8 cellular contexts compared by ENCODE assay signal in the genomic region with DNA sequence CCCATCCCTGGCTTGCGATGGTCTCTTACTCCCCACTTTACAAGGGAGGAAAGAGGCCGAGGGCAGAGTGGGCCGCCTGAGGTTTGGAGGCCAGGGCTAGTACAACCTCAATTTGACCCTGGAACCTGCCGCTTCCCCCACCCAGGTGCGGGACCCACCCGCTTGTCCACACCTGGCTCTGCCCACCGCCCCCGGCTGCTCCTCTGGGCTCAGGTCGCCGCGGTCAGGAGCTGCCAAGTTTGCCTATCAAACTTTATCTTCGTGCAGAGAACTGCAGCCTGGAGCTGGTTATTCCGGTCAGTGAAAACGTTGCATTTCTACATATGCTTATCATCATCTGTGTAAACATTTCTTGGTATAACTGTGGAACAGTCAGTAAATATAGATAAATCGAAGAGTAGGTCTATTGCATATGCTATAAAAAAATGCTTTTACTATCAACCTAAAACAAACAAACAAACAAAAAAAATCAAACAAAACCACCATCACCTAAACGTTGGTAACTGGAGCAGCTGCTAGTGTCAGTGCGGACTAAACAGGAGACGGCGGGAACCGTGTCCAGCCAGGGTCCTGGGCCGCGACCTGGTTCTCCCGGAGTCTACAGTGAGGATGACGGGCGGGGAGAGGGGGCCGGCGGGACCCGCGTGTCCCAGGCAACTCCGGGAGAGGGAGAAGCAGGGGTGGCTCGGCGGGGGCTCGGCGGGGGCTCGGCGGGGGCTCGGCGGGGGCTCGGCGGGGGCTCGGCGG. TPM values are rescaled to one million over a fixed set of nuclear protein-coding genes. Genes with fewer than 3 reads are reported as not detected.
DNase-seq lines count a peak whose midpoint lies in the region; ATAC-seq and TF ChIP-seq lines count a peak whose summit lies in the region.

No MANE protein-coding gene starts in this region.

- TF ChIP-seq EP300 in Ishikawa (IDR thresholded peaks at IDR 0.05; ENCODE audit: borderline replicate concordance): no peak

- peak overlapping the region; percentile 39 for H3K4me3 ChIP-seq in CD8-positive, alpha-beta memory T cell (ENCODE audit: low read length)
- H3K4me3 ChIP-seq in hepatocyte: peak overlapping the region; percentile 90
- H3K4me3 ChIP-seq in gastrocnemius medialis: peak overlapping the region; percentile 72 to 84 (median 78)

- H3K27me3 Mint-ChIP-seq in CD8-positive, alpha-beta memory T cell: peaks cover 0 to 1% of the 10 kb centered on the region in 2 donors
- no peaks in the 10 kb centered on the region for H3K27me3 Mint-ChIP-seq in activated naive CD8-positive, alpha-beta T cell treated with anti-CD3 and anti-CD28 coated beads for 36 hours

- H3K27ac Mint-ChIP-seq in CD8-positive, alpha-beta memory T cell: peak overlapping the region; percentile 84 to 98 (median 94)
- peak overlapping the region; percentile 75 for H3K27ac Mint-ChIP-seq in activated naive CD8-positive, alpha-beta T cell treated with anti-CD3 and anti-CD28 coated beads for 36 hours

- in situ Hi-C loops in gastrocnemius medialis (cut with MboI; ENCODE audit: low sequenced_read_pairs in 4 of 4): loop anchor here in 1 of 4 donors (10.0 kb wide), 1 partner anchor 51 kb away; no protein-coding TSS in a partner anchor

- ATAC-seq in gastrocnemius medialis (no peak), GM19023 (IDR thresholded peaks at IDR 0.05; ENCODE audit: unreplicated experiment) (no peak)

- peaks cover 0 to 7% (median 0%) of the 10 kb centered on the region in 3 donors for H3K36me3 Mint-ChIP-seq in CD8-positive, alpha-beta memory T cell
- peaks cover 14% of the 10 kb centered on the region for H3K36me3 Mint-ChIP-seq in activated naive CD8-positive, alpha-beta T cell treated with anti-CD3 and anti-CD28 coated beads for 36 hours

- CTCF ChIA-PET in CD8-positive, alpha-beta memory T cell (lab: Charles Lee): interaction anchor here (2.4 kb wide), 1 partner anchor 55 kb away, joined by 13 read pairs; no protein-coding TSS in a partner anchor

- H4K20me1 ChIP-seq in hepatocyte (ENCODE audit: insufficient read depth, poor library complexity, severe bottlenecking): peaks cover 9% of the 10 kb centered on the region

- H3K79me2 ChIP-seq in hepatocyte: peaks cover 34% of the 10 kb centered on the region

- no peak for DNase-seq in CD8-positive, alpha-beta memory T cell
- DNase-seq in activated naive CD8-positive, alpha-beta T cell treated with anti-CD3 and anti-CD28 coated beads for 36 hours: no peak
- DNase-seq in hepatocyte (ENCODE audit: low spot score): peak; percentile 64
- no peak for DNase-seq in gastrocnemius medialis
- no peak for DNase-seq in T1000 (lab: John Stamatoyannopoulos, UW)
- no peak for DNase-seq in NCI-H774 (lab: John Stamatoyannopoulos, UW)

- TF ChIP-seq CTCF in hepatocyte (IDR thresholded peaks at IDR 0.05; ENCODE audit: poor library complexity): no peak
- no peak for TF ChIP-seq CTCF in gastrocnemius medialis (IDR thresholded peaks at IDR 0.05 in 4 of 5, conservative IDR thresholded peaks at IDR 0.05 in 1 of 5)

- no peaks in the 10 kb centered on the region for H3K9me2 ChIP-seq in hepatocyte (replicated peaks; ENCODE audit: insufficient read depth)

- no peaks in the 10 kb centered on the region for H3K36me3 ChIP-seq in CD8-positive, alpha-beta memory T cell (ENCODE audit: insufficient read depth, low read length)
- H3K36me3 ChIP-seq in hepatocyte (replicated peaks; ENCODE audit: insufficient read depth, low read depth): no peaks in the 10 kb centered on the region
- no peaks in the 10 kb centered on the region for H3K36me3 ChIP-seq in gastrocnemius medialis

- no peak for TF ChIP-seq RAD21 in Ishikawa (IDR thresholded peaks at IDR 0.05; ENCODE audit: low read depth)

- WGBS in hepatocyte (ENCODE audit: low lambda C conversion rate, missing lambda C conversion rate): 16% methylated on average over 28 of the region's 42 CpGs

- H3K9me3 Mint-ChIP-seq in CD8-positive, alpha-beta memory T cell: no peaks in the 10 kb centered on the region
- no peaks in the 10 kb centered on the region for H3K9me3 Mint-ChIP-seq in activated naive CD8-positive, alpha-beta T cell treated with anti-CD3 and anti-CD28 coated beads for 36 hours

- H3K9me3 ChIP-seq in CD8-positive, alpha-beta memory T cell (ENCODE audit: low read length): no peaks in the 10 kb centered on the region
- no peaks in the 10 kb centered on the region for H3K9me3 ChIP-seq in hepatocyte (ENCODE audit: low read depth)
- no peaks in the 10 kb centered on the region for H3K9me3 ChIP-seq in gastrocnemius medialis

- no peaks in the 10 kb centered on the region for H3K27me3 ChIP-seq in CD8-positive, alpha-beta memory T cell (ENCODE audit: insufficient read depth, low read length, poor library complexity, severe bottlenecking)
- H3K27me3 ChIP-seq in hepatocyte: no peaks in the 10 kb centered on the region
- H3K27me3 ChIP-seq in gastrocnemius medialis: no peaks in the 10 kb centered on the region

- no peak for TF ChIP-seq POLR2A in gastrocnemius medialis (IDR thresholded peaks at IDR 0.05)

- peaks cover 36% of the 10 kb centered on the region for H3K4me1 ChIP-seq in CD8-positive, alpha-beta memory T cell (ENCODE audit: insufficient read depth, low read length)
- H3K4me1 ChIP-seq in hepatocyte (ENCODE audit: insufficient read depth) (peaks cover 6% of the 10 kb centered on the region), gastrocnemius medialis (peaks cover 29 to 40% of the 10 kb centered on the region in 2 donors)

- peak overlapping the region; percentile 91 to 99 (median 97) for H3K4me3 Mint-ChIP-seq in CD8-positive, alpha-beta memory T cell
- peak overlapping the region; percentile 87 for H3K4me3 Mint-ChIP-seq in activated naive CD8-positive, alpha-beta T cell treated with anti-CD3 and anti-CD28 coated beads for 36 hours

- intact Hi-C loops in gastrocnemius medialis (cut with DNase I; ENCODE audit: low total_unique reads): loop anchor here (1.0 to 5.0 kb wide), 5 partner anchors 20 to 201 kb away; partner anchors contain the start of gene PTTG1IP

- H3K27ac ChIP-seq in CD8-positive, alpha-beta memory T cell (ENCODE audit: low read depth, low read length): no peak overlapping the region
- H3K27ac ChIP-seq in hepatocyte: peak overlapping the region; percentile 98
- H3K27ac ChIP-seq in gastrocnemius medialis: peak overlapping the region; percentile 84 to 95 (median 91)

- peaks cover 30 to 40% (median 35%) of the 10 kb centered on the region in 3 donors for H3K4me1 Mint-ChIP-seq in CD8-positive, alpha-beta memory T cell
- peaks cover 32% of the 10 kb centered on the region for H3K4me1 Mint-ChIP-seq in activated naive CD8-positive, alpha-beta T cell treated with anti-CD3 and anti-CD28 coated beads for 36 hours

- H3K4me2 ChIP-seq in hepatocyte: peak overlapping the region; percentile 73

- H2AFZ ChIP-seq in hepatocyte: peak overlapping the region; percentile 4

- POLR2A ChIA-PET in CD8-positive, alpha-beta memory T cell (lab: Charles Lee): interaction anchor here (0.6 kb wide), 1 partner anchor 45 kb away, joined by 3 read pairs; no protein-coding TSS in a partner anchor

TF ChIP-seq in Ishikawa, 13 proteins besides CTCF, POLR2A, EP300 and RAD21:
- TF ChIP-seq TAF1 (IDR thresholded peaks at IDR 0.05; ENCODE audit: low read depth) (no peak), ZBTB7A (IDR thresholded peaks at IDR 0.05; ENCODE audit: low read depth) (0 out of 2 replicates have a peak, but pooled peaks have one; percentile 14)
TF ChIP-seq in Ishikawa: peak in this region for 1.

RNA-seq across cellular contexts. Expression of gene ADARB1, which starts 0.9 kb away (rescaled TPM):
- 10 to 100 TPM; 28.9 to 29.5 TPM for total RNA-seq in CD8-positive, alpha-beta memory T cell
- 11.8 TPM for polyA plus RNA-seq in CD8-positive, alpha-beta memory T cell
- 10 to 100 TPM; 39.6 to 41.9 TPM for total RNA-seq in activated naive CD8-positive, alpha-beta T cell treated with anti-CD3 and anti-CD28 coated beads for 36 hours
- total RNA-seq in hepatocyte: 9.9 and 16.0 TPM in 2 replicates
- 17.3 and 19.4 TPM in 2 replicates for polyA plus RNA-seq in hepatocyte
- 10 to 100 TPM in 1 of 4 donors, 1 to 10 TPM in 3; 5.9 to 11.5 (median 6.9) TPM for total RNA-seq in gastrocnemius medialis

Comparison
In these comparisons a context has a peak if more than half of its experiments do, and no peak if none do; other contexts are left out.
1. H3K4me3 ChIP-seq: peak in every context shown above with its lines; median percentile 90 in hepatocyte; 78 in gastrocnemius medialis; 39 in CD8-positive, alpha-beta memory T cell.